ENCODE assay signal across 20 cellular contexts in the genomic region with DNA sequence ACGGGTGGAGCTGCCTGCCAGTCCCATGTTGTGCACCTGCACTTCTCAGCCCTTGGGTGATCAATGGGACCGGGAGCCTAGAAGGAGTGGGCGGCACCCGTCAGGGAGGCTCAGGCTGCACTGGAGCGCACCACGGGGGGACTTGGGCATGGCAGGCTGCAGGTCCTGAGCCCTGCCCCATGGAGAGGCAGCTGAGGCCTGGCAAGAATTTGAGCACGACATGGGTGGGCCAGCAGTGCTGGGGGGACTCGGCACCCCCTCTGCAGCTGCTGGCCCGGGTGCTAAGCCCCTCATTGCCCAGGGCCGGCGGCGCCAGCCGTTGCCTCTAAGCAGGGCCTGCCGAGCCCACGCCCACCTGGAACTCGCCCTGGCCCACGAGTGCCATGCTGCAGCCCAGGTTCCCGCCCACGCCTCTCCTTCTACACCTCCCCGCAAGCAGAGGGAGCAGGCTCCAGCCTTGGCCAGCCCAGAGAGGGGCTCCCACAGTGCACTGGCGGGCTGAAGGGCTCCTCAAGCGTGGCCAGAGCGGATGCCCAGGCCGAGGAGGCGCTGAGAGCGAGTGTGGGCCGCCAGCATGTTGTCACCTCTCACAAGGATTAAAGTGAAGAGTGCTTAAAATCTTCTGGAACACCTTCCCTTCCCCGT.
"Had no signal": no experiment of that assay in that cellular context is flagged by ENCODE, and none has a peak within 500 bp of the region (broad histone marks: within the 10 kb centered on the region; RNA-seq: fewer than 3 reads in every experiment).

No MANE protein-coding gene starts in this region.

- H3K9me3 ChIP-seq: colonic mucosa, esophagus muscularis mucosa, gastrocnemius medialis, lower lobe of right lung had no signal

- H3K4me1 ChIP-seq: colonic mucosa, gastrocnemius medialis, lower lobe of right lung had no signal

- FAIRE-seq: endothelial cell of umbilical vein had no signal

- H3K27me3 ChIP-seq: colonic mucosa, esophagus muscularis mucosa, gastrocnemius medialis, hepatocyte had no signal

- H3K4me3 Mint-ChIP-seq: dendritic cell treated with granulocyte-macrophage colony-stimulating factor and Interleukin-4, amounts not matched to agents 40 ng/mL and 50 ng/mL, for 4 days; immature natural killer cell; naive thymus-derived CD4-positive, alpha-beta T cell had no signal

- H3K4me1 Mint-ChIP-seq: immature natural killer cell had no signal

- DNase-seq: colonic mucosa; cortex of kidney; effector CD8-positive, alpha-beta T cell; foreskin melanocyte; gastrocnemius medialis; glutamatergic neuron; head of caudate nucleus; hypothalamus; immature natural killer cell; islet precursor cell; left cardiac atrium; left ventricle myocardium superior; lower lobe of right lung; mesendoderm; midbrain; naive thymus-derived CD4-positive, alpha-beta T cell had no signal

- H3K27me3 Mint-ChIP-seq: dendritic cell treated with granulocyte-macrophage colony-stimulating factor and Interleukin-4, amounts not matched to agents 40 ng/mL and 50 ng/mL, for 4 days; naive thymus-derived CD4-positive, alpha-beta T cell had no signal

- H3K9me3 Mint-ChIP-seq: immature natural killer cell had no signal

- H3K4me2 ChIP-seq: hepatocyte had no signal

- H3K27ac ChIP-seq: colonic mucosa, esophagus muscularis mucosa, gastrocnemius medialis, hepatocyte, lower lobe of right lung had no signal

- H3K4me3 ChIP-seq: colonic mucosa, esophagus muscularis mucosa, gastrocnemius medialis, hepatocyte, lower lobe of right lung had no signal

- H2AFZ ChIP-seq: hepatocyte had no signal

- ATAC-seq: gastrocnemius medialis; left cardiac atrium; left ventricle myocardium superior; naive thymus-derived CD4-positive, alpha-beta T cell had no signal

- H3K36me3 ChIP-seq: colonic mucosa, esophagus muscularis mucosa, gastrocnemius medialis, lower lobe of right lung had no signal

- H3K27ac Mint-ChIP-seq: dendritic cell treated with granulocyte-macrophage colony-stimulating factor and Interleukin-4, amounts not matched to agents 40 ng/mL and 50 ng/mL, for 4 days; immature natural killer cell; naive thymus-derived CD4-positive, alpha-beta T cell had no signal
